ENCODE assay signal across 24 cellular contexts in genomic region chr19:5448374-5448773, GRCh38. TPM values are rescaled to one million over a fixed set of nuclear protein-coding genes. Genes with fewer than 3 reads are reported as not detected.
DNase-seq lines count a peak whose midpoint lies in the region; FAIRE-seq and TF ChIP-seq lines count a peak whose summit lies in the region.
"Had no signal": no experiment of that assay in that cellular context is flagged by ENCODE, and none has a peak within 500 bp of the region (broad histone marks: within the 10 kb centered on the region; RNA-seq: fewer than 3 reads in every experiment).

No MANE protein-coding gene starts in this region.

- no peak overlapping the region for H3K9ac ChIP-seq in kidney (ENCODE audit: low read length in 2 of 2)

- no peaks in the 10 kb centered on the region for H3K4me1 ChIP-seq in kidney (ENCODE audit: control insufficient read depth in 1 of 2, insufficient read depth in 1 of 2, low read depth in 1 of 2, low read length in 2 of 2)
- no peaks in the 10 kb centered on the region for H3K4me1 ChIP-seq in CD8-positive, alpha-beta memory T cell (ENCODE audit: insufficient read depth, low read length)
- H3K4me1 ChIP-seq: HAP-1, SJCRH30 had no signal

- no peak overlapping the region for H3K4me3 ChIP-seq in kidney (ENCODE audit: low read length in 2 of 2)
- no peak overlapping the region for H3K4me3 ChIP-seq in CD8-positive, alpha-beta memory T cell (ENCODE audit: low read length)
- H3K4me3 ChIP-seq: GM23338, HAP-1, SJCRH30 had no signal

- POLR2A ChIA-PET in CD8-positive, alpha-beta memory T cell (lab: Charles Lee) = no interaction called here

- H3K27me3 Mint-ChIP-seq in CD8-positive, alpha-beta memory T cell = peaks cover 27 to 42% of the 10 kb centered on the region in 2 donors
- H3K27me3 Mint-ChIP-seq in HFFc6 (ENCODE audit: insufficient read depth) = peaks cover 22% of the 10 kb centered on the region

- peak; percentile 23 for DNase-seq in NCI-H1105 treated with DMSO at 0.1 percent for 48 hours (lab: John Stamatoyannopoulos, UW)
- DNase-seq in NCI-H1105 (lab: John Stamatoyannopoulos, UW) = no peak
- DNase-seq in COR-L47 (lab: John Stamatoyannopoulos, UW) = peak; percentile 58
- DNase-seq in NCI-H69 (lab: John Stamatoyannopoulos, UW) = peak; percentile 72
- DNase-seq in kidney = peak; percentile 13
- no peak for DNase-seq in CD8-positive, alpha-beta memory T cell
- no peak for DNase-seq in HFFc6
- DNase-seq in NCI-H82 (lab: John Stamatoyannopoulos, UW) = no peak
- DNase-seq: 8988T, DND-41, KBM-7, MM.1S, NCI-H1048, NCI-H187 treated with DMSO at 0.1 percent for 48 hours, NCI-H510A treated with DMSO at 0.1 percent for 48 hours, SJCRH30, T-cell had no signal

- H3K4me3 Mint-ChIP-seq in CD8-positive, alpha-beta memory T cell = no peak overlapping the region
- no peak overlapping the region for H3K4me3 Mint-ChIP-seq in HFFc6
- H3K4me3 Mint-ChIP-seq: GM23338; T-cell; T-helper 2 cell treated with Interferon-gamma antibody and Interleukin-4, amounts not matched to agents 5 μg/mL and 100 μg/mL, for 36 hours had no signal

- no peaks in the 10 kb centered on the region for H3K36me3 ChIP-seq in kidney (ENCODE audit: control insufficient read depth in 1 of 2, insufficient read depth in 2 of 2, low read length in 2 of 2)
- H3K36me3 ChIP-seq in CD8-positive, alpha-beta memory T cell (ENCODE audit: insufficient read depth, low read length) = no peaks in the 10 kb centered on the region
- H3K36me3 ChIP-seq: HAP-1, SJCRH30 had no signal

- TF ChIP-seq CTCF in kidney (IDR thresholded peaks at IDR 0.05; ENCODE audit: borderline replicate concordance, extremely low read depth, insufficient read depth) (no peak), HFFc6 (IDR thresholded peaks at IDR 0.05) (no peak)

- H3K9me3 Mint-ChIP-seq in CD8-positive, alpha-beta memory T cell = peaks cover 0 to 8% (median 0%) of the 10 kb centered on the region in 5 donors
- H3K9me3 Mint-ChIP-seq in HFFc6 = no peaks in the 10 kb centered on the region
- H3K9me3 Mint-ChIP-seq: GM23338; T-cell; T-helper 2 cell treated with Interferon-gamma antibody and Interleukin-4, amounts not matched to agents 5 μg/mL and 100 μg/mL, for 36 hours had no signal

- H3K4me1 Mint-ChIP-seq in CD8-positive, alpha-beta memory T cell = no peaks in the 10 kb centered on the region
- H3K4me1 Mint-ChIP-seq in HFFc6 (ENCODE audit: low read depth) = peaks cover 7% of the 10 kb centered on the region
- H3K4me1 Mint-ChIP-seq: T-cell had no signal

- no peak overlapping the region for H3K27ac ChIP-seq in kidney (ENCODE audit: low read depth in 2 of 2, low read length in 2 of 2)
- no peak overlapping the region for H3K27ac ChIP-seq in CD8-positive, alpha-beta memory T cell (ENCODE audit: low read depth, low read length)
- H3K27ac ChIP-seq: C4-2B, SJCRH30 had no signal

- no peaks in the 10 kb centered on the region for H3K27me3 ChIP-seq in CD8-positive, alpha-beta memory T cell (ENCODE audit: insufficient read depth, low read length, poor library complexity, severe bottlenecking)
- H3K27me3 ChIP-seq: SJCRH30 had no signal

- no peak for FAIRE-seq in kidney (lab: Jason Lieb, UNC)
- FAIRE-seq: GM12891 had no signal

- intact Hi-C loops in kidney (cut with DNase I) = no loop called here

- peaks cover 0 to 4% of the 10 kb centered on the region in 2 donors for H3K9me3 ChIP-seq in kidney (ENCODE audit: control insufficient read depth in 1 of 2, low read length in 2 of 2)
- no peaks in the 10 kb centered on the region for H3K9me3 ChIP-seq in CD8-positive, alpha-beta memory T cell (ENCODE audit: low read length)
- H3K9me3 ChIP-seq: HAP-1, SJCRH30 had no signal

- CTCF ChIA-PET in CD8-positive, alpha-beta memory T cell (lab: Charles Lee) = no interaction called here

- H3K27ac Mint-ChIP-seq in CD8-positive, alpha-beta memory T cell = no peak overlapping the region
- no peak overlapping the region for H3K27ac Mint-ChIP-seq in HFFc6
- H3K27ac Mint-ChIP-seq: GM23338; T-cell; T-helper 2 cell treated with Interferon-gamma antibody and Interleukin-4, amounts not matched to agents 5 μg/mL and 100 μg/mL, for 36 hours had no signal

- H3K36me3 Mint-ChIP-seq in CD8-positive, alpha-beta memory T cell = no peaks in the 10 kb centered on the region
- H3K36me3 Mint-ChIP-seq in HFFc6 (ENCODE audit: low read depth) = no peaks in the 10 kb centered on the region
- H3K36me3 Mint-ChIP-seq: T-cell had no signal

RNA-seq across cellular contexts. Expression of gene ZNRF4, which starts 6.8 kb away (rescaled TPM):
- total RNA-seq in kidney = not detected
- polyA plus RNA-seq in kidney (ENCODE audit: insufficient read depth, low read depth, low replicate concordance) = not detected
- total RNA-seq in CD8-positive, alpha-beta memory T cell = not detected
- not detected for polyA plus RNA-seq in CD8-positive, alpha-beta memory T cell
- total RNA-seq in HFFc6 (2021; fragmentation: NEBNext Ultra II Directional; extraction: Animal tissue kit (Norgen Biotek cat#: 25700)) = not detected
- total RNA-seq: GM23338, HT1080, SJCRH30, T-cell had no signal
- polyA plus RNA-seq: AG04450, GM23338 had no signal

Comparison
In these comparisons a context has a peak if more than half of its experiments do, and no peak if none do; other contexts are left out.
1. DNase-seq: peak in NCI-H1105 treated with DMSO at 0.1 percent for 48 hours (single experiment), COR-L47 (single experiment), NCI-H69 (single experiment) and kidney (single experiment); none in NCI-H1105 (single experiment), CD8-positive, alpha-beta memory T cell (0 of 5), HFFc6 (single experiment) and NCI-H82 (single experiment).